Comparison of ENCODE assay signal across 8 cellular contexts in the genomic region with DNA sequence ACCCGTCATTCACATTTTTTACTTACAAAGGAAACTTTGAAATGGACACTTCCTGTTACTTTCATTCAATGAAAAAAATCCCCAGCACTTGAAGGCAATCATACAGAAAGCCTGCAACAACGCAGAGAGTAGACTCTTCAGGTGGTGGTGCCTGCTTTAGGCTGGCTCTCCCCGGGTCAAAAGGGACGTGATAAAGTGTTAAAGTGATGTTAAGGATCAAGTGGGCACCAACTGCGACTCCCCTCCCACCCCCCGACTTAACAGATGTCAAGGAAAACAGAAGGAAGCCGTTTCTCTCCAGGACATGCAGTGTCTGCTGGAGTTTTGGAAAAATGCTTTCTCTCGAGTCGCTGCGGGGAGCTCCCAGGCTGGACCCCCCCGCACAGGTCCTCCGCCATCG. TPM values are rescaled to one million over a fixed set of nuclear protein-coding genes. Genes with fewer than 3 reads are reported as not detected.
DNase-seq lines count a peak whose midpoint lies in the region; ATAC-seq and TF ChIP-seq lines count a peak whose summit lies in the region.

No MANE protein-coding gene starts in this region.

- POLR2A ChIA-PET in AG04450 (lab: Yijun Ruan, JAX): interaction anchor here (0.9 to 1.5 kb wide), 3 partner anchors 23 to 32 kb away, joined by 3 to 7 read pairs (median 3); partner anchors contain the start of gene SAMM50
- POLR2A ChIA-PET in activated CD4-positive, alpha-beta memory T cell treated with anti-CD3 and anti-CD28 coated beads for 36 hours (lab: Charles Lee): no interaction called here
- POLR2A ChIA-PET in HEK293T (lab: Yijun Ruan, JAX): interaction anchor here (0.6 to 1.1 kb wide), 11 partner anchors 9 to 775 kb away, joined by 3 to 7 read pairs (median 4); partner anchors contain the start of gene SAMM50

- H3K27me3 ChIP-seq in AG04450 (ENCODE audit: control insufficient read depth, insufficient read depth, low read length): no peaks in the 10 kb centered on the region
- H3K27me3 ChIP-seq in iPS-15b (ENCODE audit: control insufficient read depth, insufficient read depth, low read length): no peaks in the 10 kb centered on the region
- peaks cover 0 to 3% (median 0%) of the 10 kb centered on the region in 5 donors for H3K27me3 ChIP-seq in subcutaneous abdominal adipose tissue (ENCODE audit: control insufficient read depth in 5 of 5, insufficient read depth in 4 of 5, low read length in 5 of 5)

- H3K4me1 ChIP-seq in iPS-15b (ENCODE audit: control insufficient read depth, insufficient read depth, low read length): peaks cover 16% of the 10 kb centered on the region
- H3K4me1 ChIP-seq in subcutaneous abdominal adipose tissue (ENCODE audit: control insufficient read depth in 5 of 5, insufficient read depth in 5 of 5, low read length in 5 of 5): peaks cover 0 to 68% (median 13%) of the 10 kb centered on the region in 5 donors

- peak overlapping the region; percentile 63 for H3K4me3 Mint-ChIP-seq in activated CD4-positive, alpha-beta memory T cell treated with anti-CD3 and anti-CD28 coated beads for 36 hours

- H3K36me3 Mint-ChIP-seq in activated CD4-positive, alpha-beta memory T cell treated with anti-CD3 and anti-CD28 coated beads for 36 hours: no peaks in the 10 kb centered on the region

- TF ChIP-seq POLR2A in GM18526 (IDR thresholded peaks at IDR 0.05; ENCODE audit: extremely low read depth, insufficient read length): peak; percentile 11

- peaks cover 4% of the 10 kb centered on the region for H3K4me1 Mint-ChIP-seq in activated CD4-positive, alpha-beta memory T cell treated with anti-CD3 and anti-CD28 coated beads for 36 hours (ENCODE audit: low read depth)

- H3K27ac Mint-ChIP-seq in activated CD4-positive, alpha-beta memory T cell treated with anti-CD3 and anti-CD28 coated beads for 36 hours: no peak overlapping the region

- TF ChIP-seq CTCF in AG04450 (IDR thresholded peaks at IDR 0.05; ENCODE audit: low read depth, low read length): no peak

- CTCF ChIA-PET in AG04450 (lab: Charles Lee) (interaction anchor here (0.6 to 2.8 kb wide), 4 partner anchors 23 to 79 kb away, joined by 3 to 13 read pairs (median 4); no protein-coding TSS in a partner anchor), HEK293T (lab: Yijun Ruan, JAX) (interaction anchor here (0.7 to 1.0 kb wide), 5 partner anchors 17 to 40 kb away, joined by 3 to 4 read pairs (median 3); no protein-coding TSS in a partner anchor)
- CTCF ChIA-PET in activated CD4-positive, alpha-beta memory T cell treated with anti-CD3 and anti-CD28 coated beads for 36 hours (lab: Charles Lee): interaction anchor here (1.8 kb wide), 1 partner anchor 23 kb away, joined by 7 read pairs; no protein-coding TSS in a partner anchor

- DNase-seq in AG04450 (ENCODE audit: low read depth, low spot score) (no peak), HEK293T (ENCODE audit: extremely low spot score) (no peak)
- peak; percentile 16 for DNase-seq in activated CD4-positive, alpha-beta memory T cell treated with anti-CD3 and anti-CD28 coated beads for 36 hours

- peaks cover 23% of the 10 kb centered on the region for H3K27me3 Mint-ChIP-seq in activated CD4-positive, alpha-beta memory T cell treated with anti-CD3 and anti-CD28 coated beads for 36 hours

- ATAC-seq in GM21515 (IDR thresholded peaks at IDR 0.05; ENCODE audit: unreplicated experiment): no peak
- ATAC-seq in GM18517 (IDR thresholded peaks at IDR 0.05; ENCODE audit: unreplicated experiment): no peak

- intact Hi-C loops in activated CD4-positive, alpha-beta memory T cell treated with anti-CD3 and anti-CD28 coated beads for 36 hours (cut with micrococcal nuclease): no loop called here

- H3K27ac ChIP-seq in AG04450 (ENCODE audit: low read depth, low read length) (peak overlapping the region; percentile 2), subcutaneous abdominal adipose tissue (ENCODE audit: low read depth, low read length) (peak overlapping the region; percentile 24)

- H3K9ac ChIP-seq in iPS-15b (ENCODE audit: low read depth, low read length) (peak overlapping the region; percentile 19), subcutaneous abdominal adipose tissue (ENCODE audit: low read length in 5 of 5) (peak overlapping the region in 1 of 5 donors; percentile 39)

- H3K36me3 ChIP-seq in iPS-15b (ENCODE audit: control insufficient read depth, insufficient read depth, low read length) (peaks cover 7% of the 10 kb centered on the region), subcutaneous abdominal adipose tissue (ENCODE audit: control insufficient read depth in 5 of 5, insufficient read depth in 5 of 5, low read length in 5 of 5) (no peaks in the 10 kb centered on the region)

- no peaks in the 10 kb centered on the region for H3K9me3 Mint-ChIP-seq in activated CD4-positive, alpha-beta memory T cell treated with anti-CD3 and anti-CD28 coated beads for 36 hours

- H3K9me3 ChIP-seq in AG04450 (ENCODE audit: control insufficient read depth, insufficient read depth, low read length): peaks cover 3% of the 10 kb centered on the region; the same call in 1 of the 2 replicates
- H3K9me3 ChIP-seq in iPS-15b (ENCODE audit: control insufficient read depth, insufficient read depth, low read length): no peaks in the 10 kb centered on the region
- H3K9me3 ChIP-seq in subcutaneous abdominal adipose tissue (ENCODE audit: control insufficient read depth in 5 of 5, low read length in 5 of 5): peaks cover 0 to 3% (median 0%) of the 10 kb centered on the region in 5 donors

- H3K4me3 ChIP-seq in AG04450 (ENCODE audit: low read depth, low read length) (peak overlapping the region; percentile 56), iPS-15b (ENCODE audit: low read depth, low read length) (peak overlapping the region; percentile 68), subcutaneous abdominal adipose tissue (ENCODE audit: low read depth in 1 of 5, low read length in 5 of 5) (peak overlapping the region; percentile 26 to 68 (median 59))

TF ChIP-seq in HEK293T, 16 proteins besides CTCF, POLR2A, EP300 and RAD21:
- TF ChIP-seq HDGF (IDR thresholded peaks at IDR 0.05; ENCODE audit: borderline replicate concordance): no peak
- no peak for TF ChIP-seq ELF4 (IDR thresholded peaks at IDR 0.05)
- TF ChIP-seq CTBP1 (IDR thresholded peaks at IDR 0.05; ENCODE audit: borderline replicate concordance): no peak
- no peak for TF ChIP-seq FOXA1 (IDR thresholded peaks at IDR 0.05)
- TF ChIP-seq TARDBP (IDR thresholded peaks at IDR 0.05): no peak
- TF ChIP-seq BHLHE40 (IDR thresholded peaks at IDR 0.05; ENCODE audit: borderline replicate concordance): no peak
- TF ChIP-seq ARNT (IDR thresholded peaks at IDR 0.05): no peak
- no peak for TF ChIP-seq L3MBTL2 (conservative IDR thresholded peaks at IDR 0.05)
- no peak for TF ChIP-seq FOXK2 (IDR thresholded peaks at IDR 0.05)
- TF ChIP-seq, protein P1, sequence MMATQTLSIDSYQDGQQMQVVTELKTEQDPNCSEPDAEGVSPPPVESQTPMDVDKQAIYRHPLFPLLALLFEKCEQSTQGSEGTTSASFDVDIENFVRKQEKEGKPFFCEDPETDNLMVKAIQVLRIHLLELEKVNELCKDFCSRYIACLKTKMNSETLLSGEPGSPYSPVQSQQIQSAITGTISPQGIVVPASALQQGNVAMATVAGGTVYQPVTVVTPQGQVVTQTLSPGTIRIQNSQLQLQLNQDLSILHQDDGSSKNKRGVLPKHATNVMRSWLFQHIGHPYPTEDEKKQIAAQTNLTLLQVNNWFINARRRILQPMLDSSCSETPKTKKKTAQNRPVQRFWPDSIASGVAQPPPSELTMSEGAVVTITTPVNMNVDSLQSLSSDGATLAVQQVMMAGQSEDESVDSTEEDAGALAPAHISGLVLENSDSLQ (IDR thresholded peaks at IDR 0.05): no peak
- no peak for TF ChIP-seq LEF1 (IDR thresholded peaks at IDR 0.05; ENCODE audit: borderline replicate concordance)
- no peak for TF ChIP-seq NFRKB (IDR thresholded peaks at IDR 0.05)
- no peak for TF ChIP-seq ZNF384 (IDR thresholded peaks at IDR 0.05)
- TF ChIP-seq SP1 (IDR thresholded peaks at IDR 0.05): no peak
- TF ChIP-seq FOXM1 (IDR thresholded peaks at IDR 0.05; ENCODE audit: borderline replicate concordance): no peak
- no peak for TF ChIP-seq SUZ12 (IDR thresholded peaks at IDR 0.05)

RNA-seq across cellular contexts. Expression of gene PNPLA3, which starts 0.4 kb away (rescaled TPM):
- polyA plus RNA-seq in AG04450 (2011; rRNA removed): 3.9 and 4.0 TPM in 2 replicates
- 3.4 and 4.7 TPM in 2 replicates for polyA minus RNA-seq in AG04450 (2011; rRNA and poly(A)+ RNA removed)
- total RNA-seq in activated CD4-positive, alpha-beta memory T cell treated with anti-CD3 and anti-CD28 coated beads for 36 hours: under 1 TPM; 0.31 to 0.50 TPM

RNA-seq across cellular contexts. Expression of gene PNPLA5, which starts 31.4 kb away (rescaled TPM):
- 0.11 and 0.12 TPM in 2 replicates for polyA plus RNA-seq in AG04450 (2011; rRNA removed)
- 0.17 and 0.28 TPM in 2 replicates for polyA minus RNA-seq in AG04450 (2011; rRNA and poly(A)+ RNA removed)
- not detected for total RNA-seq in activated CD4-positive, alpha-beta memory T cell treated with anti-CD3 and anti-CD28 coated beads for 36 hours

RNA-seq across cellular contexts. Expression of gene SAMM50, which starts 32.1 kb away (rescaled TPM):
- polyA plus RNA-seq in AG04450 (2011; rRNA removed): 51.8 and 61.7 TPM in 2 replicates
- 31.9 and 34.8 TPM in 2 replicates for polyA minus RNA-seq in AG04450 (2011; rRNA and poly(A)+ RNA removed)
- 10 to 100 TPM; 41.9 to 42.9 TPM for total RNA-seq in activated CD4-positive, alpha-beta memory T cell treated with anti-CD3 and anti-CD28 coated beads for 36 hours
